ENCODE assay signal across 21 cellular contexts in genomic region chr5:30324083-30324482, GRCh38.
DNase-seq lines count a peak whose midpoint lies in the region; FAIRE-seq and TF ChIP-seq lines count a peak whose summit lies in the region.
"Had no signal": no experiment of that assay in that cellular context is flagged by ENCODE, and none has a peak within 500 bp of the region (broad histone marks: within the 10 kb centered on the region; RNA-seq: fewer than 3 reads in every experiment).

No MANE protein-coding gene starts in this region.

- no peaks in the 10 kb centered on the region for H3K27me3 ChIP-seq in mesendoderm (ENCODE audit: insufficient read depth, low read length, poor library complexity)

- no peak overlapping the region for H2BK120ac ChIP-seq in mesendoderm (ENCODE audit: low read depth, low read length)

- no peak overlapping the region for H3K4ac ChIP-seq in mesendoderm (ENCODE audit: low read depth, low read length)

- H4K8ac ChIP-seq in mesendoderm (ENCODE audit: low read depth, low read length) = no peak overlapping the region

- H3K79me2 ChIP-seq in mesendoderm (ENCODE audit: control insufficient read depth, insufficient read depth, low read length) = no peaks in the 10 kb centered on the region

- H3K56ac ChIP-seq in mesendoderm (ENCODE audit: low read length) = no peak overlapping the region

- no peak overlapping the region for H3K4me3 ChIP-seq in LNCaP clone FGC (ENCODE audit: low read depth, low read length)
- H3K4me3 ChIP-seq in mesendoderm (ENCODE audit: low read length) = no peak overlapping the region

- no peak for FAIRE-seq in RCC 7860 (lab: Jason Lieb, UNC)

- no peak overlapping the region for H3K18ac ChIP-seq in mesendoderm (ENCODE audit: low read length)

- no peak overlapping the region for H2BK5ac ChIP-seq in mesendoderm (ENCODE audit: low read length)

- DNase-seq in LNCaP clone FGC (ENCODE audit: low read depth) (no peak), ecto neural progenitor cell (ENCODE audit: low spot score) (peak; percentile 51), mesendoderm (peak; percentile 23), NCI-H146 (lab: John Stamatoyannopoulos, UW) (no peak), NCI-H1417 treated with DMSO at 0.1 percent for 48 hours (lab: John Stamatoyannopoulos, UW) (no peak), RCC 7860 (ENCODE audit: low spot score) (no peak), retina (no peak)
- DNase-seq: ACHN; AML-193; CD4-positive, CD25-positive, alpha-beta regulatory T cell; GOT3; HFFc6; Karpas-422; MM.1S; NCI-H1092 treated with DMSO at 0.1 percent for 48 hours; NCI-H187 treated with DMSO at 0.1 percent for 48 hours; NCI-H446; NK-92 treated with Interleukin-12 subunit alpha and Interleukin-12 subunit beta, amount 100 ng/mL, for 24 hours; RPMI8226; SW 1271 had no signal

- peak; percentile 26 for TF ChIP-seq CTCF in C4-2B (conservative IDR thresholded peaks at IDR 0.05)
- TF ChIP-seq CTCF in LNCaP clone FGC (IDR thresholded peaks at IDR 0.05; ENCODE audit: control insufficient read depth, extremely low read depth, insufficient read depth) = peak; percentile 13; the same call in 1 of the 2 replicates

- H4K5ac ChIP-seq in mesendoderm (ENCODE audit: low read length) = no peak overlapping the region

- no peaks in the 10 kb centered on the region for H3K36me3 ChIP-seq in mesendoderm (ENCODE audit: control insufficient read depth, insufficient read depth, low read length)

- H2AK5ac ChIP-seq in mesendoderm (ENCODE audit: low read length) = no peak overlapping the region

- no peak overlapping the region for H3K27ac ChIP-seq in C4-2B
- no peak overlapping the region for H3K27ac ChIP-seq in mesendoderm (ENCODE audit: low read depth, low read length)

- H3K4me1 ChIP-seq in mesendoderm (ENCODE audit: control insufficient read depth, low read depth, low read length) = no peaks in the 10 kb centered on the region

- H3K9ac ChIP-seq in mesendoderm (ENCODE audit: low read length) = no peak overlapping the region

- no peaks in the 10 kb centered on the region for H3K79me1 ChIP-seq in mesendoderm (ENCODE audit: low read length)

- H3K23ac ChIP-seq in mesendoderm (ENCODE audit: low read length) = no peak overlapping the region

- H3K4me2 ChIP-seq in mesendoderm (ENCODE audit: low read length) = no peak overlapping the region

- no CpG with 5 or more reads among the region's 4 CpGs for WGBS in mesendoderm (ENCODE audit: extremely low coverage, insufficient coverage, low lambda C conversion rate)

- H2BK15ac ChIP-seq in mesendoderm (replicated peaks; ENCODE audit: low read depth) = no peak overlapping the region

Comparison
In these comparisons a context has a peak if more than half of its experiments do, and no peak if none do; other contexts are left out.
1. DNase-seq: peak in ecto neural progenitor cell (single experiment) and mesendoderm (single experiment); none in LNCaP clone FGC (single experiment), NCI-H146 (single experiment), NCI-H1417 treated with DMSO at 0.1 percent for 48 hours (single experiment), RCC 7860 (single experiment) and retina (single experiment).